Comparison of ENCODE assay signal across 8 cellular contexts in the genomic region with DNA sequence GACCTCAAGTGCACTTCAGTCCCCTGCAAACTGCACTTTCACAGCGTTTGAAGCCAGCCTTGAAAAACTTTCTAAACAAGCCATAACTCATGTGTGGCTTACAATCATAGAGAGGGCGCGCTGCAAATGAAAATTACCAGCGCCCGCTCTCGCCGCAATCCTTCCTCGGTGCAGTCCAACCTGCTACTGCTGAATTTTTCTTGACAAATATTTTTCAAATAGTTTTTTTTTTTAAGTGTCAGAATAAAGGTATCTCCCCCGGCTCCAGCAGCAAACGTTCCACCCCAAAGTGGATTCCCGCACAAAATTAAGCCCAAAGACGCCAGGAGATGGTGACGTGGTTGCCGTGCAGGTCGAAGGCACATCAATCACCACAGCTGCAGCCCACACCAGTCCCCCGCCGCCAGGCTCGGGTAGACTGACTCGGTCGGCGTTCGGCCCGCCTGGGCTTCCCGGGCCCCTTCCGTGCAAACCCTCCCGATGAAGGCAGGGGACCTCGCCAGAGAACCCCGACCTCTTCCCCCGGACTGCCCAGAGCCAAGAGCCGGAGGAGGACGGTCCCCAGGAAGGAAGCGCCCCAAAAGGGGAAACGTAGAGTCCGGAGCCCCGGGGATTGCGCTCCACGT. TPM values are rescaled to one million over a fixed set of nuclear protein-coding genes. Genes with fewer than 3 reads are reported as not detected.
A peak's percentile ranks its signal among the peaks of the same experiment; 100 is the strongest.
DNase-seq lines count a peak whose midpoint lies in the region; ATAC-seq lines count a peak whose summit lies in the region.

No MANE protein-coding gene starts in this region.

- ATAC-seq in HG02981 (IDR thresholded peaks at IDR 0.05; ENCODE audit: unreplicated experiment) (peak; percentile 17), esophagus mucosa (peak; percentile 38), naive B cell (ENCODE audit: low read depth in 2 of 2) (peak; percentile 10 to 25)

- DNase-seq in DMS79 treated with DMSO at 0.1 percent for 48 hours (lab: John Stamatoyannopoulos, UW) = peak; percentile 13
- DNase-seq in DMS79 (lab: John Stamatoyannopoulos, UW) = no peak
- DNase-seq in NCI-H748 treated with DMSO at 0.1 percent for 48 hours (lab: John Stamatoyannopoulos, UW) = peak; percentile 7
- DNase-seq in activated T-cell treated with anti-CD3 and anti-CD28 coated beads for 48 hours (ENCODE audit: low read depth) = peak; percentile 59
- DNase-seq in naive B cell = peak; percentile 28
- peak; percentile 28 for DNase-seq in superior temporal gyrus (ENCODE audit: extremely low spot score)

- peak overlapping the region; percentile 93 to 99 (median 97) for H3K27ac Mint-ChIP-seq in naive B cell

- H3K36me3 Mint-ChIP-seq in naive B cell = no peaks in the 10 kb centered on the region

- peaks cover 32 to 55% (median 50%) of the 10 kb centered on the region in 3 donors for H3K4me1 Mint-ChIP-seq in naive B cell

- no peaks in the 10 kb centered on the region for H3K9me3 Mint-ChIP-seq in naive B cell

- H3K4me3 Mint-ChIP-seq in naive B cell = peak overlapping the region; percentile 90 to 100 (median 99)

- H3K27me3 Mint-ChIP-seq in naive B cell = no peaks in the 10 kb centered on the region

RNA-seq across cellular contexts. Expression of gene GRB2, which starts 0.6 kb away (rescaled TPM):
- 64.4 TPM for total RNA-seq in esophagus mucosa
- 100 to 1,000 TPM; 281 to 361 (median 305) TPM for polyA plus RNA-seq in naive B cell (ENCODE audit: low read depth in 6 of 6)

RNA-seq across cellular contexts. Expression of gene TMEM94, which starts 51.6 kb away (rescaled TPM):
- 36.2 TPM for total RNA-seq in esophagus mucosa
- 10 to 100 TPM in 2 of 6 donors, 1 to 10 TPM in 4; 6.3 to 25.9 (median 9.0) TPM for polyA plus RNA-seq in naive B cell (ENCODE audit: low read depth in 6 of 6)
